ENCODE assay signal across 21 cellular contexts in the genomic region with DNA sequence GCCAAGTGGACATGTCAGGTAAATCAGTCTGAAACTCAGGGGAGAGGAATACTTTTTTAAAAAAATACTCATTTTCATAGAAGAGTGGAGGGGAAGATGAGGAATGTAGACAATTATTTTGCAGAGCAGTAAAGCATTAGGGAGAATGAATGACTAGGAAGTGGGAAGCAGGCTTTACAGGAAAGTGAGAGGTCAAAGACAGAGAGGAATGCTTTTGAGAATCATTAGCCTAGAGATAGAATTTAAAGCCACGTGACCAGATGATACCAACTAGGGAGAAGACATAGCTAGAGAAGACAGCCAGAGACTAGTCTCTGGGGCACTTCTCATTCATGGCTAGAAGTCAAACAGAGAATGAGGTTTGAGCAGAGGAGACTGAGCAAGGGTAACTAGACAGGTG.
DNase-seq lines count a peak whose midpoint lies in the region; ATAC-seq and TF ChIP-seq lines count a peak whose summit lies in the region.
"Had no signal": no experiment of that assay in that cellular context is flagged by ENCODE, and none has a peak within 500 bp of the region (broad histone marks: within the 10 kb centered on the region; RNA-seq: fewer than 3 reads in every experiment).

No MANE protein-coding gene starts in this region.

- H3K9me3 ChIP-seq in RWPE2 (ENCODE audit: severe bottlenecking), result no peaks in the 10 kb centered on the region
- H3K9me3 ChIP-seq in ascending aorta, result no peaks in the 10 kb centered on the region
- H3K9me3 ChIP-seq: MG63 had no signal

- in situ Hi-C loops in Caki2 (cut with HindIII; ENCODE audit: low pct_unique_long_range_greater_than_20kb, low sequenced_read_pairs), result no loop called here

- H3K4me3 ChIP-seq in RWPE2 (ENCODE audit: severe bottlenecking) (no peak overlapping the region), ascending aorta (no peak overlapping the region)
- H3K4me3 ChIP-seq: GM12878, MG63, PC-9 had no signal

- DNase-seq in Caki2 (ENCODE audit: low read depth) (peak; percentile 30), RWPE2 (ENCODE audit: low spot score) (no peak), kidney glomerular epithelial cell (lab: John Stamatoyannopoulos, UW) (peak; percentile 84), renal cortical epithelial cell (ENCODE audit: low read depth) (peak; percentile 80), ascending aorta (ENCODE audit: low spot score in 2 of 2) (no peak), HEK293T (ENCODE audit: extremely low spot score) (no peak), AML-193 (lab: John Stamatoyannopoulos, UW) (no peak)
- DNase-seq: DMS53, GDM1, HCEC 1CT, KG1, MG63, NCI-H1105 treated with DMSO at 0.1 percent for 48 hours, NCI-H2029, NCI-H526 treated with DMSO at 0.1 percent for 48 hours, PC-9, RPMI8226, SHP77, T-cell had no signal

- H3K36me3 ChIP-seq in RWPE2 (ENCODE audit: low read depth), result peaks cover 13% of the 10 kb centered on the region
- no peaks in the 10 kb centered on the region for H3K36me3 ChIP-seq in ascending aorta

- CTCF ChIA-PET in HEK293T (lab: Yijun Ruan, JAX), result no interaction called here

- intact Hi-C loops in ascending aorta (cut with DNase I), result no loop called here

- TF ChIP-seq CTCF in RWPE2 (IDR thresholded peaks at IDR 0.05; ENCODE audit: poor library complexity, severe bottlenecking) (no peak), ascending aorta (IDR thresholded peaks at IDR 0.05) (no peak)

- peaks cover 28% of the 10 kb centered on the region for H3K4me1 ChIP-seq in RWPE2 (ENCODE audit: insufficient read depth, poor library complexity, severe bottlenecking)
- H3K4me1 ChIP-seq in ascending aorta, result no peaks in the 10 kb centered on the region

- no peak for ATAC-seq in RWPE2 (ENCODE audit: low read depth)
- ATAC-seq in GM19035 (IDR thresholded peaks at IDR 0.05; ENCODE audit: unreplicated experiment), result no peak
- ATAC-seq: GM12878, T-cell had no signal

- H3K27me3 ChIP-seq in RWPE2 (ENCODE audit: insufficient read depth, poor library complexity, severe bottlenecking) (no peaks in the 10 kb centered on the region), ascending aorta (no peaks in the 10 kb centered on the region)
- H3K27me3 ChIP-seq: MG63 had no signal

- POLR2A ChIA-PET in HEK293T (lab: Yijun Ruan, JAX), result no interaction called here

- H3K27ac ChIP-seq in RWPE2 (ENCODE audit: poor library complexity, severe bottlenecking) (peak overlapping the region; percentile 96), ascending aorta (no peak overlapping the region)
- H3K27ac ChIP-seq: PC-9 had no signal

TF ChIP-seq in HEK293T, 16 proteins besides CTCF, POLR2A, EP300 and RAD21:
- no peak for TF ChIP-seq FOXM1 (IDR thresholded peaks at IDR 0.05; ENCODE audit: borderline replicate concordance)
- TF ChIP-seq L3MBTL2 (conservative IDR thresholded peaks at IDR 0.05), result no peak
- no peak for TF ChIP-seq SP1 (IDR thresholded peaks at IDR 0.05)
- TF ChIP-seq CTBP1 (IDR thresholded peaks at IDR 0.05; ENCODE audit: borderline replicate concordance), result no peak
- TF ChIP-seq, protein P1, sequence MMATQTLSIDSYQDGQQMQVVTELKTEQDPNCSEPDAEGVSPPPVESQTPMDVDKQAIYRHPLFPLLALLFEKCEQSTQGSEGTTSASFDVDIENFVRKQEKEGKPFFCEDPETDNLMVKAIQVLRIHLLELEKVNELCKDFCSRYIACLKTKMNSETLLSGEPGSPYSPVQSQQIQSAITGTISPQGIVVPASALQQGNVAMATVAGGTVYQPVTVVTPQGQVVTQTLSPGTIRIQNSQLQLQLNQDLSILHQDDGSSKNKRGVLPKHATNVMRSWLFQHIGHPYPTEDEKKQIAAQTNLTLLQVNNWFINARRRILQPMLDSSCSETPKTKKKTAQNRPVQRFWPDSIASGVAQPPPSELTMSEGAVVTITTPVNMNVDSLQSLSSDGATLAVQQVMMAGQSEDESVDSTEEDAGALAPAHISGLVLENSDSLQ (IDR thresholded peaks at IDR 0.05), result no peak
- no peak for TF ChIP-seq LEF1 (IDR thresholded peaks at IDR 0.05; ENCODE audit: borderline replicate concordance)
- no peak for TF ChIP-seq ZNF384 (IDR thresholded peaks at IDR 0.05)
- TF ChIP-seq FOXK2 (IDR thresholded peaks at IDR 0.05), result no peak
- TF ChIP-seq HDGF (IDR thresholded peaks at IDR 0.05; ENCODE audit: borderline replicate concordance), result no peak
- no peak for TF ChIP-seq SUZ12 (IDR thresholded peaks at IDR 0.05)
- no peak for TF ChIP-seq TARDBP (IDR thresholded peaks at IDR 0.05)
- no peak for TF ChIP-seq ELF4 (IDR thresholded peaks at IDR 0.05)

Comparison
In these comparisons a context has a peak if more than half of its experiments do, and no peak if none do; other contexts are left out.
1. DNase-seq: peak in Caki2 (single experiment), kidney glomerular epithelial cell (single experiment) and renal cortical epithelial cell (single experiment); none in RWPE2 (single experiment), ascending aorta (0 of 2), HEK293T (single experiment) and AML-193 (0 of 2).